ENCODE assay signal across 8 cellular contexts in the genomic region with DNA sequence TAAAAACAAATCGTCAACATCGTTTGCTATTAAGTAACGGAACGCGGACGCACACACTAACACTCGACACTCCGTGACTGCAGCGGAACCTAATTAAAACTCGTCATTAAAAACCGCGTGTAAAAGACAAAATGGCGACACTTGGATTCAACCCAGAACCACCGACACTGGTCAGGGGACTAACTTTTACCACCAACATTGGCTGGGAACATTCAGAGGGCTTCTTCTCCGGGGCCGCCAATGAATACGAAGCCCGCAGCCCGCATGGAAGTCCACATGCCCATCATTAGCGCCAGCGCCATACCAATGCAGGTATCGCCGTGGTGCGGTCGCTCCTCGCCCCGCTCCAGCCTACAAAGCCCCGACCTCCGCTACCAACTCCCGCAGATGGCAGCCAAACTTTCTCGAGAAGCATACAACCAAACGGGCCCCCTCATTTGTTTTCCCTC. TPM values are rescaled to one million over a fixed set of nuclear protein-coding genes. Genes with fewer than 3 reads are reported as not detected.
A peak's percentile ranks its signal among the peaks of the same experiment; 100 is the strongest.
DNase-seq lines count a peak whose midpoint lies in the region; ATAC-seq and TF ChIP-seq lines count a peak whose summit lies in the region.

No MANE protein-coding gene starts in this region.

- peak overlapping the region; percentile 92 for H3K4me3 Mint-ChIP-seq in activated CD4-positive, alpha-beta memory T cell treated with anti-CD3 and anti-CD28 coated beads, Interleukin-2, amount 10 ng/mL, durations not matched to agents 7 days and 5 days

- WGBS in transverse colon (ENCODE audit: low coverage in 1 of 2), 2 donors: 55% methylated on average over 32 of the region's 32 CpGs; no CpG with 5 or more reads in 1 of the 2 donors

- H3K27ac ChIP-seq in KMS-11 (peak overlapping the region; percentile 89), muscle layer of colon (ENCODE audit: low read depth, low read length) (peak overlapping the region; percentile 75), transverse colon (peak overlapping the region; percentile 88 to 98 (median 94))

- H3K4me2 ChIP-seq in KMS-11: peak overlapping the region; percentile 94; the same call in 1 of the 2 replicates

- TF ChIP-seq CTCF in KMS-11 (conservative IDR thresholded peaks at IDR 0.05; ENCODE audit: low read depth, low read length) (no peak), epithelial cell of esophagus (IDR thresholded peaks at IDR 0.05; ENCODE audit: insufficient read depth, low read depth, low read length, missing control alignments) (no peak), transverse colon (IDR thresholded peaks at IDR 0.05) (no peak)

- peaks cover 42% of the 10 kb centered on the region for H3K36me3 Mint-ChIP-seq in activated CD4-positive, alpha-beta memory T cell treated with anti-CD3 and anti-CD28 coated beads, Interleukin-2, amount 10 ng/mL, durations not matched to agents 7 days and 5 days (ENCODE audit: low read depth)

- H3K4me1 ChIP-seq in KMS-11 (ENCODE audit: low read depth, poor library complexity, severe bottlenecking) (peaks cover 15% of the 10 kb centered on the region), muscle layer of colon (ENCODE audit: insufficient read depth, low read length) (no peaks in the 10 kb centered on the region), transverse colon (peaks cover 0 to 10% (median 0%) of the 10 kb centered on the region in 4 donors)

- peak; percentile 13 for ATAC-seq in GM19452 (IDR thresholded peaks at IDR 0.05; ENCODE audit: unreplicated experiment)

- no peak for TF ChIP-seq EP300 in transverse colon (IDR thresholded peaks at IDR 0.05; ENCODE audit: low read depth)

- DNase-seq in AG08396 (ENCODE audit: low spot score): peak; percentile 8
- peak; percentile 27 for DNase-seq in activated CD4-positive, alpha-beta memory T cell treated with anti-CD3 and anti-CD28 coated beads, Interleukin-2, amount 10 ng/mL, durations not matched to agents 7 days and 5 days
- peak; percentile 14 for DNase-seq in epithelial cell of esophagus (ENCODE audit: low read depth)
- peak; percentile 19 for DNase-seq in transverse colon
- no peak for DNase-seq in OCI-M2 (lab: John Stamatoyannopoulos, UW; ENCODE audit: unreplicated experiment)

- in situ Hi-C loops in transverse colon (cut with MboI; ENCODE audit: low pct_ligation_motif_present in 1 of 4, low pct_unique_long_range_greater_than_20kb in 1 of 4, low sequenced_read_pairs in 3 of 4): no loop called here

- no peaks in the 10 kb centered on the region for H3K9me3 ChIP-seq in muscle layer of colon (ENCODE audit: low read length)
- H3K9me3 ChIP-seq in transverse colon: no peaks in the 10 kb centered on the region

- H3K4me1 Mint-ChIP-seq in activated CD4-positive, alpha-beta memory T cell treated with anti-CD3 and anti-CD28 coated beads, Interleukin-2, amount 10 ng/mL, durations not matched to agents 7 days and 5 days: peaks cover 24% of the 10 kb centered on the region

- TF ChIP-seq POLR2A in transverse colon (IDR thresholded peaks at IDR 0.05): no peak

- H2AFZ ChIP-seq in KMS-11 (ENCODE audit: low read depth): no peak overlapping the region

- no peak overlapping the region for H3K4me3 ChIP-seq in KMS-11 (IDR thresholded peaks at IDR 0.05; ENCODE audit: insufficient read depth, low read depth, low read length)
- H3K4me3 ChIP-seq in epithelial cell of esophagus (ENCODE audit: low read length): peak overlapping the region; percentile 73
- peak overlapping the region; percentile 58 to 74 for H3K4me3 ChIP-seq in muscle layer of colon (ENCODE audit: low read depth in 1 of 2, low read length in 2 of 2)
- peak overlapping the region; percentile 61 to 83 (median 80) for H3K4me3 ChIP-seq in transverse colon

- POLR2A ChIA-PET in activated CD4-positive, alpha-beta memory T cell treated with anti-CD3 and anti-CD28 coated beads, Interleukin-2, amount 10 ng/mL, durations not matched to agents 7 days and 5 days (lab: Charles Lee): interaction anchor here (0.8 to 4.6 kb wide), 35 partner anchors 9 to 384 kb away, joined by 3 to 124 read pairs (median 5); a partner anchor contains a TSS

- H3K9ac ChIP-seq in KMS-11 (peak overlapping the region; percentile 98), muscle layer of colon (ENCODE audit: low read length) (peak overlapping the region; percentile 95)

- H3K79me2 ChIP-seq in KMS-11 (ENCODE audit: insufficient read depth, low read depth): peaks cover 52% of the 10 kb centered on the region

- no peaks in the 10 kb centered on the region for H3K27me3 Mint-ChIP-seq in activated CD4-positive, alpha-beta memory T cell treated with anti-CD3 and anti-CD28 coated beads, Interleukin-2, amount 10 ng/mL, durations not matched to agents 7 days and 5 days

- no peaks in the 10 kb centered on the region for H3K9me3 Mint-ChIP-seq in activated CD4-positive, alpha-beta memory T cell treated with anti-CD3 and anti-CD28 coated beads, Interleukin-2, amount 10 ng/mL, durations not matched to agents 7 days and 5 days

- CTCF ChIA-PET in activated CD4-positive, alpha-beta memory T cell treated with anti-CD3 and anti-CD28 coated beads, Interleukin-2, amount 10 ng/mL, durations not matched to agents 7 days and 5 days (lab: Charles Lee): interaction anchor here (1.1 to 3.2 kb wide), 2 partner anchors 69 to 100 kb away, joined by 5 to 11 read pairs; no protein-coding TSS in a partner anchor

- H3K27me3 ChIP-seq in KMS-11 (ENCODE audit: insufficient read depth, low read depth) (no peaks in the 10 kb centered on the region), muscle layer of colon (ENCODE audit: control insufficient read depth in 1 of 2, insufficient read depth in 2 of 2, low read length in 2 of 2) (peaks cover 0 to 4% of the 10 kb centered on the region in 2 donors), transverse colon (no peaks in the 10 kb centered on the region)

- intact Hi-C loops in transverse colon (cut with DNase I; ENCODE audit: low total_unique reads): no loop called here

- peak overlapping the region; percentile 98 for H3K27ac Mint-ChIP-seq in activated CD4-positive, alpha-beta memory T cell treated with anti-CD3 and anti-CD28 coated beads, Interleukin-2, amount 10 ng/mL, durations not matched to agents 7 days and 5 days

- 0 out of 2 replicates have a peak, but pooled peaks cover 4% of the 10 kb centered on the region for H4K20me1 ChIP-seq in KMS-11 (ENCODE audit: insufficient read depth)

- H3K36me3 ChIP-seq in KMS-11 (ENCODE audit: insufficient read depth): peaks cover 9% of the 10 kb centered on the region; the same call in 1 of the 2 replicates
- peaks cover 13% of the 10 kb centered on the region for H3K36me3 ChIP-seq in muscle layer of colon (ENCODE audit: insufficient read depth, low read length)
- peaks cover 0 to 7% (median 0%) of the 10 kb centered on the region in 4 donors for H3K36me3 ChIP-seq in transverse colon

RNA-seq across cellular contexts. Expression of a gene that starts 0.5 kb away (rescaled TPM):
- 100 to 1,000 TPM; 225 to 236 TPM for total RNA-seq in activated CD4-positive, alpha-beta memory T cell treated with anti-CD3 and anti-CD28 coated beads, Interleukin-2, amount 10 ng/mL, durations not matched to agents 7 days and 5 days
- total RNA-seq in transverse colon: 100 to 1,000 TPM; 116 to 212 (median 206) TPM
